In genomic region chr5:139657363-139658321, GRCh38 we compare ENCODE assay signal across 9 cellular contexts. TPM values are rescaled to one million over a fixed set of nuclear protein-coding genes. Genes with fewer than 3 reads are reported as not detected.
DNase-seq lines count a peak whose midpoint lies in the region; ATAC-seq lines count a peak whose summit lies in the region.
"Had no signal": no experiment of that assay in that cellular context is flagged by ENCODE, and none has a peak within 500 bp of the region (broad histone marks: within the 10 kb centered on the region; RNA-seq: fewer than 3 reads in every experiment).

No MANE protein-coding gene starts in this region.

- no peaks in the 10 kb centered on the region for H3K36me3 ChIP-seq in skeletal muscle tissue (ENCODE audit: control insufficient read depth in 3 of 3, insufficient read depth in 3 of 3, low read length in 3 of 3)

- peaks cover 87 to 97% (median 94%) of the 10 kb centered on the region in 3 donors for H3K4me1 ChIP-seq in skeletal muscle tissue (ENCODE audit: control insufficient read depth in 3 of 3, insufficient read depth in 3 of 3, low read length in 3 of 3)

- H3K4me3 ChIP-seq in skeletal muscle tissue (ENCODE audit: low read length in 3 of 3), result peak overlapping the region; percentile 29 to 71 (median 60)

- peak overlapping the region; percentile 85 for H3K27ac ChIP-seq in skeletal muscle tissue (ENCODE audit: low read depth, low read length)

- H3K9me3 ChIP-seq in skeletal muscle tissue (ENCODE audit: control insufficient read depth in 3 of 3, low read length in 3 of 3), result no peaks in the 10 kb centered on the region

- H3K36me3 Mint-ChIP-seq in activated T-cell treated with anti-CD3 and anti-CD28 coated beads, Interleukin-2, amount 50 U/mL, for 72 hours (ENCODE audit: insufficient read depth in 2 of 2), result no peaks in the 10 kb centered on the region

- DNase-seq in GM03348 (ENCODE audit: low spot score) (peak; percentile 61), SW480 (ENCODE audit: low spot score) (peak; percentile 74), globus pallidus (ENCODE audit: low spot score) (peak; percentile 17), RPMI8226 (no peak), DMS53 treated with DMSO at 0.1 percent for 48 hours (lab: John Stamatoyannopoulos, UW; ENCODE audit: unreplicated experiment) (no peak)
- no peak for DNase-seq in activated T-cell treated with anti-CD3 and anti-CD28 coated beads, Interleukin-2, amount 50 U/mL, for 72 hours
- DNase-seq: T-helper 17 cell had no signal

- ATAC-seq in activated T-cell treated with anti-CD3 and anti-CD28 coated beads, Interleukin-2, amount 50 U/mL, for 72 hours (replicated peaks in 1 of 2), result no peak
- no peak for ATAC-seq in activated CD4-positive, CD25-positive, alpha-beta regulatory T cell treated with anti-CD3 and anti-CD28 coated beads, Interleukin-2, amount 50 U/mL, for 24 hours
- ATAC-seq: T-helper 17 cell had no signal

- H3K4me1 Mint-ChIP-seq in activated T-cell treated with anti-CD3 and anti-CD28 coated beads, Interleukin-2, amount 50 U/mL, for 72 hours (ENCODE audit: low read depth), result peaks cover 16% of the 10 kb centered on the region

- H3K9me3 Mint-ChIP-seq in activated T-cell treated with anti-CD3 and anti-CD28 coated beads, Interleukin-2, amount 50 U/mL, for 72 hours, result no peaks in the 10 kb centered on the region

- peak overlapping the region; percentile 66 to 93 (median 67) for H3K9ac ChIP-seq in skeletal muscle tissue (ENCODE audit: low read depth in 1 of 3, low read length in 3 of 3)

- H3K4me3 Mint-ChIP-seq in activated T-cell treated with anti-CD3 and anti-CD28 coated beads, Interleukin-2, amount 50 U/mL, for 72 hours, result no peak overlapping the region
- H3K4me3 Mint-ChIP-seq: T-helper 17 cell had no signal

- no peak overlapping the region for H3K27ac Mint-ChIP-seq in activated T-cell treated with anti-CD3 and anti-CD28 coated beads, Interleukin-2, amount 50 U/mL, for 72 hours
- H3K27ac Mint-ChIP-seq: T-helper 17 cell had no signal

- H3K27me3 ChIP-seq in skeletal muscle tissue (ENCODE audit: control insufficient read depth in 3 of 3, insufficient read depth in 3 of 3, low read length in 3 of 3), result no peaks in the 10 kb centered on the region

- H3K27me3 Mint-ChIP-seq in activated T-cell treated with anti-CD3 and anti-CD28 coated beads, Interleukin-2, amount 50 U/mL, for 72 hours (ENCODE audit: low read depth), result peaks cover 19% of the 10 kb centered on the region

RNA-seq across cellular contexts. Expression of gene CXXC5, which starts 9.5 kb away (rescaled TPM):
- 66.8 TPM for total RNA-seq in skeletal muscle tissue
- total RNA-seq in activated T-cell treated with anti-CD3 and anti-CD28 coated beads, Interleukin-2, amount 50 U/mL, for 72 hours, result 1 to 10 TPM; 1.2 to 1.9 TPM

Comparison
In these comparisons a context has a peak if more than half of its experiments do, and no peak if none do; other contexts are left out.
1. DNase-seq: peak in GM03348 (single experiment), SW480 (single experiment) and globus pallidus (single experiment); none in activated T-cell treated with anti-CD3 and anti-CD28 coated beads, Interleukin-2, amount 50 U/mL, for 72 hours (0 of 2), RPMI8226 (single experiment) and DMS53 treated with DMSO at 0.1 percent for 48 hours (single experiment).
2. RNA of gene CXXC5, which starts 9.5 kb away (total RNA-seq): 66.8 TPM in skeletal muscle tissue (single experiment); 1.2 to 1.9 TPM in activated T-cell treated with anti-CD3 and anti-CD28 coated beads, Interleukin-2, amount 50 U/mL, for 72 hours; every median in the first group is over 10 times any median in the second.